ENCODE assay signal across 8 cellular contexts in the genomic region with DNA sequence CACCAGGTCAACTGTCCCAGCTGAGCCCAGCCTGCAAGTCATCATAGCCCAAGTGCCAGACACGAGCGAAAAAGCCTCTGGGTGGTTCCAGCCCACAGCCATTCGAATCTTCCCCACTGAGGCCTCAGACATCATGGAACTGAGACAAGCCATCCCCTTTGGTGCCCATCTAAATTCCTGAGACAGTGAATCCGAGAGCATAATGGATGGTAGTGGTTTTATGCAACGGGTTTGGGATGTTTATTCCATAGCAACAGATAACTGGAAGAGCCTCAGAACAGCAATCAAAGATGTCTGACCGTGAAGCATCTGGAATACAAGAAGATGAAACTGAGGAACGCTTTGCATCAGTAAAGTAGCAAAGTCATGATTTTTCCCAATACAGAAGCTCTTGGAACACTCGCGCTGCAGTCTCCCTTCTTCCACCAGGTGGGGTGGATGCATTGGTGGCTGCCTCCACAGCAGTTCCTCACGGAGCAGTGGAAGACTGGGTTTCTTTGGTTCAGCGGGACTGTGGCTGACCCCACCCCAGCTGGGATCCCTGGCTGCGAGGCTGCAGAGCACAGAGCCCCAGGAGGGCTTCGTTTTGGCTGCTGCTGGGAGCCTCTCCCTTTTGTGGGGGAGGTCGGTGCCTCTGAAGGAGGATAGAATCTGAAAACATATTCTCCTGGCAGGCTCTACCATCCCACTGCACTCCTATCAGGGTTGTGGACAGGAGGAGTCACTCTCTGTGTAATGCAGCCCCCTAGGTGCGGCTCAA. TPM values are rescaled to one million over a fixed set of nuclear protein-coding genes. Genes with fewer than 3 reads are reported as not detected.
DNase-seq lines count a peak whose midpoint lies in the region; ATAC-seq and TF ChIP-seq lines count a peak whose summit lies in the region.

No MANE protein-coding gene starts in this region.

- peak overlapping the region; percentile 23 for H3K9ac ChIP-seq in adipocyte (ENCODE audit: low read length)

- no peaks in the 10 kb centered on the region for H3K9me3 ChIP-seq in adipocyte (ENCODE audit: control insufficient read depth, low read length)
- no peaks in the 10 kb centered on the region for H3K9me3 ChIP-seq in heart right ventricle
- no peaks in the 10 kb centered on the region for H3K9me3 ChIP-seq in psoas muscle

- no peaks in the 10 kb centered on the region for H3K36me3 ChIP-seq in adipocyte (ENCODE audit: control insufficient read depth, insufficient read depth, low read length, severe bottlenecking)
- no peaks in the 10 kb centered on the region for H3K36me3 ChIP-seq in heart right ventricle
- no peaks in the 10 kb centered on the region for H3K36me3 ChIP-seq in psoas muscle (ENCODE audit: insufficient read depth in 1 of 2, low read depth in 1 of 2)

- ATAC-seq in heart right ventricle (peak; percentile 83 to 98 (median 96)), psoas muscle (peak; percentile 86 to 98 (median 94)), GM18867 (IDR thresholded peaks at IDR 0.05; ENCODE audit: unreplicated experiment) (no peak), HG03025 (IDR thresholded peaks at IDR 0.05; ENCODE audit: low FRiP score, unreplicated experiment) (no peak)

- H3K27ac ChIP-seq in heart right ventricle (peak overlapping the region in 3 of 10 donors; percentile 0 to 29 (median 26)), psoas muscle (no peak overlapping the region)

- DNase-seq in Calu3 (peak; percentile 85), HK-2 (ENCODE audit: unreplicated experiment) (peak; percentile 32), RPMI8226 (peak; percentile 60), adipocyte (ENCODE audit: low read depth) (peak; percentile 88), heart right ventricle (peak; percentile 71 to 81), psoas muscle (peak; percentile 70 to 83)

- H3K4me3 Mint-ChIP-seq in Calu3 (ENCODE audit: low read depth, unreplicated experiment), result peak overlapping the region; percentile 12

- peaks cover 10% of the 10 kb centered on the region for H3K4me1 Mint-ChIP-seq in Calu3 (ENCODE audit: low read depth, unreplicated experiment)

- H3K4me1 ChIP-seq in adipocyte (ENCODE audit: control insufficient read depth, insufficient read depth, low read length), result peaks cover 23% of the 10 kb centered on the region
- H3K4me1 ChIP-seq in heart right ventricle, result peaks cover 3 to 24% (median 11%) of the 10 kb centered on the region in 9 donors
- H3K4me1 ChIP-seq in psoas muscle, result peaks cover 3% of the 10 kb centered on the region

- no TSS peak for BruUV-seq in Calu3 (replicated peaks; lab: Mats Ljungman, UMichigan)

- H3K27me3 ChIP-seq in adipocyte (replicated peaks; ENCODE audit: control insufficient read depth, insufficient read depth, low read length) (no peaks in the 10 kb centered on the region), heart right ventricle (no peaks in the 10 kb centered on the region), psoas muscle (ENCODE audit: insufficient read depth in 3 of 3, low read length in 2 of 3) (no peaks in the 10 kb centered on the region)

- TF ChIP-seq CTCF in Calu3 (IDR thresholded peaks at IDR 0.05; ENCODE audit: unreplicated experiment) (peak; percentile 65), heart right ventricle (IDR thresholded peaks at IDR 0.05) (peak; percentile 79 to 97 (median 87)), psoas muscle (IDR thresholded peaks at IDR 0.05) (peak; percentile 90)

- WGBS in heart right ventricle, 2 donors, result 25 to 29% methylated on average over 15 of the region's 15 CpGs
- 28 to 36% (median 33%) methylated on average over 15 of the region's 15 CpGs for WGBS in psoas muscle, 3 donors

- H3K4me3 ChIP-seq in adipocyte (ENCODE audit: low read length), result peak overlapping the region; percentile 54
- H3K4me3 ChIP-seq in heart right ventricle, result peak overlapping the region in 8 of 10 donors; percentile 18 to 40 (median 38)
- peak overlapping the region; percentile 52 for H3K4me3 ChIP-seq in psoas muscle

- intact Hi-C loops in Calu3 (cut with micrococcal nuclease; ENCODE audit: unreplicated experiment) (loop anchor here (1.0 to 10.0 kb wide), 4 partner anchors 25 to 190 kb away; no protein-coding TSS in a partner anchor), heart right ventricle (cut with DNase I) (loop anchor here in 8 of 10 donors (1.0 to 10.0 kb wide), 6 partner anchors 50 to 210 kb away; no protein-coding TSS in a partner anchor), psoas muscle (cut with DNase I) (loop anchor here (1.0 to 2.0 kb wide), 2 partner anchors 90 kb away; no protein-coding TSS in a partner anchor)

- H3K9me3 Mint-ChIP-seq in Calu3 (ENCODE audit: low read depth, unreplicated experiment), result no peaks in the 10 kb centered on the region

- CTCF ChIA-PET in Calu3 (lab: Charles Lee), result interaction anchor here (0.6 to 1.3 kb wide), 8 partner anchors 26 to 220 kb away, joined by 3 to 19 read pairs (median 6); partner anchors contain the start of gene PDE8A

- no peaks in the 10 kb centered on the region for H3K36me3 Mint-ChIP-seq in Calu3 (ENCODE audit: insufficient read depth, unreplicated experiment)

- no peaks in the 10 kb centered on the region for H3K27me3 Mint-ChIP-seq in Calu3 (ENCODE audit: unreplicated experiment)

- peak overlapping the region; percentile 0 for H3K27ac Mint-ChIP-seq in Calu3 (ENCODE audit: unreplicated experiment)

RNA-seq across cellular contexts. Expression of gene PDE8A, which starts 26.4 kb away (rescaled TPM):
- 65.9 and 66.5 TPM in 2 replicates for total RNA-seq in Calu3 (2022)
- 10 to 100 TPM; 13.1 to 20.3 (median 17.4) TPM for total RNA-seq in heart right ventricle
- polyA plus RNA-seq in heart right ventricle, result 10 to 100 TPM; 10.9 to 46.7 TPM
- total RNA-seq in psoas muscle, result 10 to 100 TPM in 3 of 4 donors, 1 to 10 TPM in 1; 8.5 to 12.1 (median 11.2) TPM
- 10 to 100 TPM in 2 of 3 donors, 1 to 10 TPM in 1; 6.5 to 10.5 (median 10.1) TPM for polyA plus RNA-seq in psoas muscle

Comparison
In these comparisons a context has a peak if more than half of its experiments do, and no peak if none do; other contexts are left out.
1. DNase-seq: peak in every context shown above with its lines; median percentile 88 in adipocyte; 85 in Calu3; 76 in psoas muscle; 76 in heart right ventricle; 60 in RPMI8226; 32 in HK-2.
2. ATAC-seq: peak in heart right ventricle (8 of 8) and psoas muscle (4 of 4); none in GM18867 (single experiment) and HG03025 (single experiment).
3. Peak in every context shown above with its lines, with median percentiles within 50 percentile points of each other: CTCF ChIP-seq and H3K4me3 ChIP-seq.